8 cellular contexts compared by ENCODE assay signal in genomic region chr14:93103392-93104080, GRCh38. TPM values are rescaled to one million over a fixed set of nuclear protein-coding genes. Genes with fewer than 3 reads are reported as not detected.
A peak's percentile ranks its signal among the peaks of the same experiment; 100 is the strongest.
DNase-seq lines count a peak whose midpoint lies in the region; ATAC-seq and TF ChIP-seq lines count a peak whose summit lies in the region.

No MANE protein-coding gene starts in this region.

- no peak overlapping the region for H2BK5ac ChIP-seq in H9 (ENCODE audit: insufficient read length, low read length)

- H3K9me3 ChIP-seq in left ventricle myocardium inferior (replicated peaks) (no peaks in the 10 kb centered on the region), H9 (ENCODE audit: control insufficient read depth, low read depth, low read length) (no peaks in the 10 kb centered on the region)

- no peak overlapping the region for H3K4me3 ChIP-seq in left ventricle myocardium inferior

- H3T11ph ChIP-seq in H9 (ENCODE audit: low read length) = no peak overlapping the region

- intact Hi-C loops in Right ventricle myocardium inferior (cut with DNase I) (no loop called here), left ventricle myocardium inferior (cut with micrococcal nuclease) (no loop called here)

- peak overlapping the region; percentile 66 for H3K4me3 Mint-ChIP-seq in activated naive CD8-positive, alpha-beta T cell treated with anti-CD3 and anti-CD28 coated beads, Interleukin-2, amount 50 U/mL, for 24 hours
- no peak overlapping the region for H3K4me3 Mint-ChIP-seq in H9

- H3K27ac Mint-ChIP-seq in activated naive CD8-positive, alpha-beta T cell treated with anti-CD3 and anti-CD28 coated beads, Interleukin-2, amount 50 U/mL, for 24 hours = peak overlapping the region; percentile 84
- no peak overlapping the region; a peak in 1 of 7 replicates for H3K27ac Mint-ChIP-seq in H9

- no peaks in the 10 kb centered on the region for H4K20me1 ChIP-seq in H9 (ENCODE audit: control insufficient read depth, insufficient read depth, insufficient read length)

- no peak overlapping the region for H3K4ac ChIP-seq in H9 (ENCODE audit: low read depth, low read length)

- H4K5ac ChIP-seq in H9 (ENCODE audit: insufficient read length, low read depth, low read length) = no peak overlapping the region

- H3K23ac ChIP-seq in H9 (ENCODE audit: insufficient read length, low read depth, low read length) = no peak overlapping the region

- H2BK120ac ChIP-seq in H9 (ENCODE audit: low read depth, low read length, poor library complexity, severe bottlenecking) = no peak overlapping the region

- H3K36me3 Mint-ChIP-seq in activated naive CD8-positive, alpha-beta T cell treated with anti-CD3 and anti-CD28 coated beads, Interleukin-2, amount 50 U/mL, for 24 hours (ENCODE audit: low read depth) = no peaks in the 10 kb centered on the region
- H3K36me3 Mint-ChIP-seq in H9 (ENCODE audit: insufficient read depth in 1 of 3, low read depth in 3 of 3) = no peaks in the 10 kb centered on the region; a peak in 1 of 7 replicates

- H3K18ac ChIP-seq in H9 (ENCODE audit: insufficient read length, low read depth, low read length) = no peak overlapping the region

- no peak overlapping the region for H2AK5ac ChIP-seq in H9 (ENCODE audit: insufficient read length, low read length)

- H4K91ac ChIP-seq in H9 (ENCODE audit: insufficient read length, low read depth, low read length) = no peak overlapping the region

- H3K14ac ChIP-seq in H9 (ENCODE audit: insufficient read depth, low read length) = no peak overlapping the region; the same call in 1 of the 2 replicates

- H3K56ac ChIP-seq in H9 (ENCODE audit: insufficient read length, low read depth, low read length) = no peak overlapping the region

- H2AFZ ChIP-seq in H9 (ENCODE audit: low read length) = no peak overlapping the region

- no CpG with 5 or more reads among the region's 9 CpGs for WGBS in H9 (ENCODE audit: extremely low coverage, insufficient read length, low lambda C conversion rate)

- no peaks in the 10 kb centered on the region for H3K9me3 Mint-ChIP-seq in activated naive CD8-positive, alpha-beta T cell treated with anti-CD3 and anti-CD28 coated beads, Interleukin-2, amount 50 U/mL, for 24 hours
- no peaks in the 10 kb centered on the region for H3K9me3 Mint-ChIP-seq in H9

- peaks cover 43% of the 10 kb centered on the region for H3K4me1 Mint-ChIP-seq in activated naive CD8-positive, alpha-beta T cell treated with anti-CD3 and anti-CD28 coated beads, Interleukin-2, amount 50 U/mL, for 24 hours
- H3K4me1 Mint-ChIP-seq in H9 = peaks cover 32 to 52% of the 10 kb centered on the region in 2 experiments

- no peaks in the 10 kb centered on the region for H3K23me2 ChIP-seq in H9 (ENCODE audit: insufficient read length, low read depth, low read length, poor library complexity, severe bottlenecking)

- no peak overlapping the region for H2BK15ac ChIP-seq in H9 (ENCODE audit: low read depth, low read length)

- H3K4me2 ChIP-seq in H9 (ENCODE audit: insufficient read depth, insufficient read length, low read length) = no peak overlapping the region

- no peaks in the 10 kb centered on the region for H3K36me3 ChIP-seq in left ventricle myocardium inferior

- peaks cover 89% of the 10 kb centered on the region for H3K4me1 ChIP-seq in left ventricle myocardium inferior
- peaks cover 4% of the 10 kb centered on the region; the same call in 1 of the 2 replicates for H3K4me1 ChIP-seq in H9 (ENCODE audit: insufficient read depth, low read length)

- TF ChIP-seq CTCF in left ventricle myocardium inferior (IDR thresholded peaks at IDR 0.05; ENCODE audit: borderline replicate concordance) (no peak), H9 (conservative IDR thresholded peaks at IDR 0.05) (no peak)

- H3K79me2 ChIP-seq in H9 (ENCODE audit: insufficient read depth, low read length) = peaks cover 38% of the 10 kb centered on the region; the same call in 1 of the 2 replicates

- no peak overlapping the region for H3K27ac ChIP-seq in left ventricle myocardium inferior (replicated peaks)
- H3K27ac ChIP-seq in H9 (ENCODE audit: insufficient read length, low read depth, low read length) = no peak overlapping the region

- H3K9ac ChIP-seq in H9 (ENCODE audit: extremely low read depth, insufficient read length, low read length) = no peak overlapping the region

- H3K27me3 ChIP-seq in left ventricle myocardium inferior (ENCODE audit: low read depth) = no peaks in the 10 kb centered on the region
- no peaks in the 10 kb centered on the region for H3K27me3 ChIP-seq in H9 (ENCODE audit: insufficient read depth, low read length)

- no peaks in the 10 kb centered on the region for H3K27me3 Mint-ChIP-seq in activated naive CD8-positive, alpha-beta T cell treated with anti-CD3 and anti-CD28 coated beads, Interleukin-2, amount 50 U/mL, for 24 hours
- H3K27me3 Mint-ChIP-seq in H9 (ENCODE audit: low read depth) = no peaks in the 10 kb centered on the region

- no peak overlapping the region for H4K8ac ChIP-seq in H9 (replicated peaks; ENCODE audit: insufficient read length, low read depth, low read length)

- DNase-seq in Right ventricle myocardium inferior (ENCODE audit: missing footprints) (peak; percentile 81), left ventricle myocardium inferior (no peak), SW480 (ENCODE audit: low spot score) (peak; percentile 91), H9 (no peak), superior temporal gyrus (ENCODE audit: extremely low spot score) (no peak)
- peak; percentile 68 for DNase-seq in activated naive CD8-positive, alpha-beta T cell treated with anti-CD3 and anti-CD28 coated beads, Interleukin-2, amount 50 U/mL, for 24 hours
- DNase-seq in stimulated activated CD4-positive, alpha-beta T cell treated with anti-CD3 and anti-CD28 coated beads, Interleukin-15, amount 100 ng/mL, for 48 hours (ENCODE audit: low read depth in 2 of 2) = peak; percentile 33 to 51

- H2BK12ac ChIP-seq in H9 (ENCODE audit: insufficient read length, low read depth, low read length) = no peak overlapping the region

- H2BK20ac ChIP-seq in H9 (ENCODE audit: low read depth, low read length, poor library complexity, severe bottlenecking) = no peak overlapping the region

- ATAC-seq in Right ventricle myocardium inferior (peak; percentile 33), HG03095 (IDR thresholded peaks at IDR 0.05; ENCODE audit: unreplicated experiment) (peak; percentile 88)
- peak; percentile 93 for ATAC-seq in activated naive CD8-positive, alpha-beta T cell treated with anti-CD3 and anti-CD28 coated beads, Interleukin-2, amount 50 U/mL, for 24 hours

- H3K79me1 ChIP-seq in H9 (ENCODE audit: insufficient read depth, low read depth, low read length, poor library complexity, severe bottlenecking) = peaks cover 15% of the 10 kb centered on the region

RNA-seq across cellular contexts. Expression of gene ITPK1, which starts 12.2 kb away (rescaled TPM):
- total RNA-seq in Right ventricle myocardium inferior = 123 TPM
- 112 TPM for total RNA-seq in left ventricle myocardium inferior
- 89.5 and 92.7 TPM in 2 replicates for total RNA-seq in H9 (2021)

Comparison
In these comparisons a context has a peak if more than half of its experiments do, and no peak if none do; other contexts are left out.
1. DNase-seq: peak in Right ventricle myocardium inferior (single experiment), SW480 (single experiment), activated naive CD8-positive, alpha-beta T cell treated with anti-CD3 and anti-CD28 coated beads, Interleukin-2, amount 50 U/mL, for 24 hours (single experiment) and stimulated activated CD4-positive, alpha-beta T cell treated with anti-CD3 and anti-CD28 coated beads, Interleukin-15, amount 100 ng/mL, for 48 hours (2 of 2); none in left ventricle myocardium inferior (single experiment), H9 (single experiment) and superior temporal gyrus (single experiment).
2. ATAC-seq: peak in every context shown above with its lines; median percentile 93 in activated naive CD8-positive, alpha-beta T cell treated with anti-CD3 and anti-CD28 coated beads, Interleukin-2, amount 50 U/mL, for 24 hours; 88 in HG03095; 33 in Right ventricle myocardium inferior.